ENCODE assay signal across 8 cellular contexts in genomic region chr9:14312721-14313377, GRCh38. TPM values are rescaled to one million over a fixed set of nuclear protein-coding genes. Genes with fewer than 3 reads are reported as not detected.
DNase-seq lines count a peak whose midpoint lies in the region; ATAC-seq, FAIRE-seq and TF ChIP-seq lines count a peak whose summit lies in the region.

No MANE protein-coding gene starts in this region.

- H3K36me3 Mint-ChIP-seq in activated CD4-positive, alpha-beta T cell treated with anti-CD3 and anti-CD28 coated beads, Interleukin-2, amount 10 ng/mL, durations not matched to agents 7 days and 5 days (ENCODE audit: low read depth): peaks cover 4% of the 10 kb centered on the region
- no peaks in the 10 kb centered on the region for H3K36me3 Mint-ChIP-seq in activated naive CD8-positive, alpha-beta T cell

- H3K4me1 ChIP-seq in right cardiac atrium (ENCODE audit: control insufficient read depth, insufficient read depth, low read length) (no peaks in the 10 kb centered on the region), sigmoid colon (peaks cover 0 to 51% (median 35%) of the 10 kb centered on the region in 4 donors)

- TF ChIP-seq EP300 in sigmoid colon (IDR thresholded peaks at IDR 0.05): no peak

- no peak for TF ChIP-seq POLR2A in sigmoid colon (IDR thresholded peaks at IDR 0.05)

- 1% methylated on average over 56 of the region's 56 CpGs for WGBS in right cardiac atrium
- 2 to 3% methylated on average over 56 of the region's 56 CpGs for WGBS in sigmoid colon, 2 donors

- H3K27me3 Mint-ChIP-seq in activated CD4-positive, alpha-beta T cell treated with anti-CD3 and anti-CD28 coated beads, Interleukin-2, amount 10 ng/mL, durations not matched to agents 7 days and 5 days: peaks cover 66% of the 10 kb centered on the region
- peaks cover 41% of the 10 kb centered on the region for H3K27me3 Mint-ChIP-seq in activated naive CD8-positive, alpha-beta T cell

- CTCF ChIA-PET in activated CD4-positive, alpha-beta T cell treated with anti-CD3 and anti-CD28 coated beads, Interleukin-2, amount 10 ng/mL, durations not matched to agents 7 days and 5 days (lab: Charles Lee): no interaction called here

- H3K27ac ChIP-seq in right cardiac atrium (ENCODE audit: low read length) (peak overlapping the region; percentile 95), sigmoid colon (peak overlapping the region; percentile 98 to 99 (median 98))

- H3K9me3 ChIP-seq in right cardiac atrium (ENCODE audit: control insufficient read depth, low read length) (no peaks in the 10 kb centered on the region), sigmoid colon (no peaks in the 10 kb centered on the region)

- ATAC-seq in right cardiac atrium: no peak
- ATAC-seq in GM19328 (IDR thresholded peaks at IDR 0.05; ENCODE audit: unreplicated experiment): no peak

- no peak for DNase-seq in activated CD4-positive, alpha-beta T cell treated with anti-CD3 and anti-CD28 coated beads, Interleukin-2, amount 10 ng/mL, durations not matched to agents 7 days and 5 days
- DNase-seq in activated CD4-positive, alpha-beta T cell treated with anti-CD3 and anti-CD28 coated beads, Interleukin-2, amount 50 U/mL, for 4 hours: no peak
- DNase-seq in right cardiac atrium (peak in 2 of 3 donors; percentile 66 to 72), sigmoid colon (peak; percentile 72), D721Med (ENCODE audit: insufficient read length, low spot score) (no peak), T1000 (lab: John Stamatoyannopoulos, UW) (no peak)

- H3K9me3 Mint-ChIP-seq in activated CD4-positive, alpha-beta T cell treated with anti-CD3 and anti-CD28 coated beads, Interleukin-2, amount 10 ng/mL, durations not matched to agents 7 days and 5 days: no peaks in the 10 kb centered on the region
- H3K9me3 Mint-ChIP-seq in activated naive CD8-positive, alpha-beta T cell (ENCODE audit: low read depth): no peaks in the 10 kb centered on the region

- FAIRE-seq in D721Med (lab: Jason Lieb, UNC): no peak

- H3K4me3 Mint-ChIP-seq in activated CD4-positive, alpha-beta T cell treated with anti-CD3 and anti-CD28 coated beads, Interleukin-2, amount 10 ng/mL, durations not matched to agents 7 days and 5 days: peak overlapping the region; percentile 43
- peak overlapping the region; percentile 78 for H3K4me3 Mint-ChIP-seq in activated naive CD8-positive, alpha-beta T cell

- H3K27ac Mint-ChIP-seq in activated CD4-positive, alpha-beta T cell treated with anti-CD3 and anti-CD28 coated beads, Interleukin-2, amount 10 ng/mL, durations not matched to agents 7 days and 5 days: no peak overlapping the region
- no peak overlapping the region for H3K27ac Mint-ChIP-seq in activated naive CD8-positive, alpha-beta T cell

- intact Hi-C loops in right cardiac atrium (cut with DNase I): loop anchor here in 3 of 4 donors (5.0 to 10.0 kb wide), 5 partner anchors 41 to 286 kb away; no protein-coding TSS in a partner anchor
- intact Hi-C loops in sigmoid colon (cut with DNase I): loop anchor here (5.0 kb wide), 3 partner anchors 41 to 216 kb away; no protein-coding TSS in a partner anchor

- H3K36me3 ChIP-seq in sigmoid colon: no peaks in the 10 kb centered on the region

- H3K27me3 ChIP-seq in right cardiac atrium (ENCODE audit: control insufficient read depth, insufficient read depth) (no peaks in the 10 kb centered on the region), sigmoid colon (no peaks in the 10 kb centered on the region)

- TF ChIP-seq CTCF in sigmoid colon (IDR thresholded peaks at IDR 0.05) (no peak), D721Med (IDR thresholded peaks at IDR 0.05; ENCODE audit: insufficient read depth, missing control alignments) (no peak)

- POLR2A ChIA-PET in activated CD4-positive, alpha-beta T cell treated with anti-CD3 and anti-CD28 coated beads, Interleukin-2, amount 10 ng/mL, durations not matched to agents 7 days and 5 days (lab: Charles Lee): no interaction called here

- peaks cover 16% of the 10 kb centered on the region for H3K4me1 Mint-ChIP-seq in activated CD4-positive, alpha-beta T cell treated with anti-CD3 and anti-CD28 coated beads, Interleukin-2, amount 10 ng/mL, durations not matched to agents 7 days and 5 days
- H3K4me1 Mint-ChIP-seq in activated naive CD8-positive, alpha-beta T cell (ENCODE audit: low read depth): peaks cover 18% of the 10 kb centered on the region

- H3K4me3 ChIP-seq in right cardiac atrium (ENCODE audit: low read length) (peak overlapping the region; percentile 89), sigmoid colon (peak overlapping the region; percentile 55 to 87 (median 73))

RNA-seq across cellular contexts. Expression of gene NFIB, which starts 1.1 kb away (rescaled TPM):
- not detected for total RNA-seq in activated CD4-positive, alpha-beta T cell treated with anti-CD3 and anti-CD28 coated beads, Interleukin-2, amount 10 ng/mL, durations not matched to agents 7 days and 5 days
- total RNA-seq in right cardiac atrium: 100 to 1,000 TPM; 125 to 143 (median 134) TPM
- 22.5 TPM for polyA plus RNA-seq in right cardiac atrium
- total RNA-seq in sigmoid colon: 100 to 1,000 TPM in 1 of 4 donors, 10 to 100 TPM in 3; 45.3 to 129 (median 59.9) TPM
- 10 to 100 TPM in 1 of 3 donors, 1 to 10 TPM in 2; 3.7 to 12.5 (median 4.8) TPM for polyA plus RNA-seq in sigmoid colon

Comparison
In these comparisons a context has a peak if more than half of its experiments do, and no peak if none do; other contexts are left out.
1. DNase-seq: peak in right cardiac atrium (2 of 3) and sigmoid colon (single experiment); none in activated CD4-positive, alpha-beta T cell treated with anti-CD3 and anti-CD28 coated beads, Interleukin-2, amount 10 ng/mL, durations not matched to agents 7 days and 5 days (single experiment), activated CD4-positive, alpha-beta T cell treated with anti-CD3 and anti-CD28 coated beads, Interleukin-2, amount 50 U/mL, for 4 hours (0 of 2), D721Med (single experiment) and T1000 (single experiment).
2. RNA of gene NFIB, which starts 1.1 kb away (total RNA-seq): 125 to 143 TPM in right cardiac atrium and 45.3 to 129 TPM in sigmoid colon; not detected in activated CD4-positive, alpha-beta T cell treated with anti-CD3 and anti-CD28 coated beads, Interleukin-2, amount 10 ng/mL, durations not matched to agents 7 days and 5 days; every median in the first group is over 10 times any median in the second.